Comparison of ENCODE assay signal across 2 cellular contexts in genomic region chr17:81142301-81143199, GRCh38.
TF ChIP-seq lines count a peak whose summit lies in the region.

No MANE protein-coding gene starts in this region.

TF ChIP-seq in HEK293, 187 proteins besides CTCF, POLR2A, EP300 and RAD21 (continues in another document):
- TF ChIP-seq ZFP37 (tag by site-specific recombination; IDR thresholded peaks at IDR 0.05) (no peak), ZNF10 (tag by site-specific recombination; IDR thresholded peaks at IDR 0.05) (no peak), ZNF266 (tag by site-specific recombination; IDR thresholded peaks at IDR 0.05; ENCODE audit: low read depth) (no peak), GLIS2 (tag by site-specific recombination; IDR thresholded peaks at IDR 0.05) (0 out of 2 replicates have a peak, but pooled peaks have one; percentile 61), SCRT1 (tag by site-specific recombination; IDR thresholded peaks at IDR 0.05; ENCODE audit: borderline replicate concordance) (no peak), EGR2 (tag by site-specific recombination; IDR thresholded peaks at IDR 0.05; ENCODE audit: low read depth) (peak; percentile 15), ZNF692 (tag by site-specific recombination; IDR thresholded peaks at IDR 0.05) (no peak), BCL6B (tag by site-specific recombination; IDR thresholded peaks at IDR 0.05) (no peak), ZNF501 (tag by site-specific recombination; IDR thresholded peaks at IDR 0.05) (no peak), ZNF548 (tag by site-specific recombination; IDR thresholded peaks at IDR 0.05) (no peak), ZNF530 (tag by site-specific recombination; IDR thresholded peaks at IDR 0.05; ENCODE audit: low read depth) (no peak), ZNF302 (tag by site-specific recombination; IDR thresholded peaks at IDR 0.05; ENCODE audit: low read depth) (no peak), ZNF121 (tag by site-specific recombination; IDR thresholded peaks at IDR 0.05) (peak; percentile 89), SETDB1 (IDR thresholded peaks at IDR 0.05; ENCODE audit: insufficient read length, low read length) (no peak), ZNF174 (tag by site-specific recombination; IDR thresholded peaks at IDR 0.05) (no peak), REPIN1 (tag by site-specific recombination; IDR thresholded peaks at IDR 0.05; ENCODE audit: low read depth) (no peak), SP3 (tag by site-specific recombination; IDR thresholded peaks at IDR 0.05) (peak; percentile 63), ZNF202 (tag by site-specific recombination; IDR thresholded peaks at IDR 0.05; ENCODE audit: borderline replicate concordance) (no peak), ZNF596 (tag by site-specific recombination; IDR thresholded peaks at IDR 0.05) (no peak), KLF1 (tag by site-specific recombination; IDR thresholded peaks at IDR 0.05) (peak; percentile 75), ZNF274 (IDR thresholded peaks at IDR 0.05; ENCODE audit: low read length) (no peak), ZNF274 (tag by site-specific recombination; IDR thresholded peaks at IDR 0.05; ENCODE audit: borderline replicate concordance) (no peak), PRDM1 (tag by site-specific recombination; IDR thresholded peaks at IDR 0.05) (no peak), ZNF114 (tag by site-specific recombination; IDR thresholded peaks at IDR 0.05) (no peak), ZNF585B (tag by site-specific recombination; IDR thresholded peaks at IDR 0.05) (0 out of 2 replicates have a peak, but pooled peaks have one; percentile 14), RBAK (tag by site-specific recombination; IDR thresholded peaks at IDR 0.05) (no peak)
- TF ChIP-seq, protein P1, sequence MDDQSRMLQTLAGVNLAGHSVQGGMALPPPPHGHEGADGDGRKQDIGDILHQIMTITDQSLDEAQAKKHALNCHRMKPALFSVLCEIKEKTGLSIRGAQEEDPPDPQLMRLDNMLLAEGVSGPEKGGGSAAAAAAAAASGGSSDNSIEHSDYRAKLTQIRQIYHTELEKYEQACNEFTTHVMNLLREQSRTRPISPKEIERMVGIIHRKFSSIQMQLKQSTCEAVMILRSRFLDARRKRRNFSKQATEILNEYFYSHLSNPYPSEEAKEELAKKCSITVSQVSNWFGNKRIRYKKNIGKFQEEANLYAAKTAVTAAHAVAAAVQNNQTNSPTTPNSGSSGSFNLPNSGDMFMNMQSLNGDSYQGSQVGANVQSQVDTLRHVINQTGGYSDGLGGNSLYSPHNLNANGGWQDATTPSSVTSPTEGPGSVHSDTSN (CRISPR knock-in tag; IDR thresholded peaks at IDR 0.05) = no peak
- TF ChIP-seq, protein P2, sequence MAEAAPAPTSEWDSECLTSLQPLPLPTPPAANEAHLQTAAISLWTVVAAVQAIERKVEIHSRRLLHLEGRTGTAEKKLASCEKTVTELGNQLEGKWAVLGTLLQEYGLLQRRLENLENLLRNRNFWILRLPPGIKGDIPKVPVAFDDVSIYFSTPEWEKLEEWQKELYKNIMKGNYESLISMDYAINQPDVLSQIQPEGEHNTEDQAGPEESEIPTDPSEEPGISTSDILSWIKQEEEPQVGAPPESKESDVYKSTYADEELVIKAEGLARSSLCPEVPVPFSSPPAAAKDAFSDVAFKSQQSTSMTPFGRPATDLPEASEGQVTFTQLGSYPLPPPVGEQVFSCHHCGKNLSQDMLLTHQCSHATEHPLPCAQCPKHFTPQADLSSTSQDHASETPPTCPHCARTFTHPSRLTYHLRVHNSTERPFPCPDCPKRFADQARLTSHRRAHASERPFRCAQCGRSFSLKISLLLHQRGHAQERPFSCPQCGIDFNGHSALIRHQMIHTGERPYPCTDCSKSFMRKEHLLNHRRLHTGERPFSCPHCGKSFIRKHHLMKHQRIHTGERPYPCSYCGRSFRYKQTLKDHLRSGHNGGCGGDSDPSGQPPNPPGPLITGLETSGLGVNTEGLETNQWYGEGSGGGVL (tag by site-specific recombination; IDR thresholded peaks at IDR 0.05) = no peak
- TF ChIP-seq, protein P3, sequence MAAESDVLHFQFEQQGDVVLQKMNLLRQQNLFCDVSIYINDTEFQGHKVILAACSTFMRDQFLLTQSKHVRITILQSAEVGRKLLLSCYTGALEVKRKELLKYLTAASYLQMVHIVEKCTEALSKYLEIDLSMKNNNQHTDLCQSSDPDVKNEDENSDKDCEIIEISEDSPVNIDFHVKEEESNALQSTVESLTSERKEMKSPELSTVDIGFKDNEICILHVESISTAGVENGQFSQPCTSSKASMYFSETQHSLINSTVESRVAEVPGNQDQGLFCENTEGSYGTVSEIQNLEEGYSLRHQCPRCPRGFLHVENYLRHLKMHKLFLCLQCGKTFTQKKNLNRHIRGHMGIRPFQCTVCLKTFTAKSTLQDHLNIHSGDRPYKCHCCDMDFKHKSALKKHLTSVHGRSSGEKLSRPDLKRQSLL (tag by site-specific recombination; IDR thresholded peaks at IDR 0.05) = peak; percentile 71

TF ChIP-seq in H1, 55 proteins besides CTCF, POLR2A, EP300 and RAD21:
- peak; percentile 55; the same call in 1 of the 2 replicates for TF ChIP-seq YY1 (IDR thresholded peaks at IDR 0.05; ENCODE audit: low read depth, low read length)
- no peak for TF ChIP-seq POU5F1 (IDR thresholded peaks at IDR 0.05; ENCODE audit: low read depth, low read length)
- 0 out of 2 replicates have a peak, but pooled peaks have one; percentile 54 for TF ChIP-seq FOSL1 (IDR thresholded peaks at IDR 0.05; ENCODE audit: insufficient read depth, low read depth, low read length)
- TF ChIP-seq EGR1 (IDR thresholded peaks at IDR 0.05; ENCODE audit: borderline replicate concordance, low read depth, low read length) = peak; percentile 92
- TF ChIP-seq CREB1 (IDR thresholded peaks at IDR 0.05) = peak; percentile 64
- no peak for TF ChIP-seq SP4 (IDR thresholded peaks at IDR 0.05; ENCODE audit: low read length)
- no peak for TF ChIP-seq NANOG (IDR thresholded peaks at IDR 0.05; ENCODE audit: insufficient read depth, low read depth, low read length, poor library complexity, severe bottlenecking)
- peak; percentile 39; the same call in 1 of the 2 replicates for TF ChIP-seq BACH1 (IDR thresholded peaks at IDR 0.05; ENCODE audit: low read length)
- TF ChIP-seq GABPA (IDR thresholded peaks at IDR 0.05; ENCODE audit: borderline replicate concordance, insufficient read depth, low read length) = peak; percentile 63; the same call in 1 of the 2 replicates
- no peak for TF ChIP-seq CEBPB (IDR thresholded peaks at IDR 0.05; ENCODE audit: low read depth, low read length)
- peak; percentile 47 to 69; a peak in 1 of 4 replicates for TF ChIP-seq HDAC2 (IDR thresholded peaks at IDR 0.05; ENCODE audit: borderline replicate concordance in 1 of 2, low read depth in 2 of 2, low read length in 2 of 2)
